In the genomic region with DNA sequence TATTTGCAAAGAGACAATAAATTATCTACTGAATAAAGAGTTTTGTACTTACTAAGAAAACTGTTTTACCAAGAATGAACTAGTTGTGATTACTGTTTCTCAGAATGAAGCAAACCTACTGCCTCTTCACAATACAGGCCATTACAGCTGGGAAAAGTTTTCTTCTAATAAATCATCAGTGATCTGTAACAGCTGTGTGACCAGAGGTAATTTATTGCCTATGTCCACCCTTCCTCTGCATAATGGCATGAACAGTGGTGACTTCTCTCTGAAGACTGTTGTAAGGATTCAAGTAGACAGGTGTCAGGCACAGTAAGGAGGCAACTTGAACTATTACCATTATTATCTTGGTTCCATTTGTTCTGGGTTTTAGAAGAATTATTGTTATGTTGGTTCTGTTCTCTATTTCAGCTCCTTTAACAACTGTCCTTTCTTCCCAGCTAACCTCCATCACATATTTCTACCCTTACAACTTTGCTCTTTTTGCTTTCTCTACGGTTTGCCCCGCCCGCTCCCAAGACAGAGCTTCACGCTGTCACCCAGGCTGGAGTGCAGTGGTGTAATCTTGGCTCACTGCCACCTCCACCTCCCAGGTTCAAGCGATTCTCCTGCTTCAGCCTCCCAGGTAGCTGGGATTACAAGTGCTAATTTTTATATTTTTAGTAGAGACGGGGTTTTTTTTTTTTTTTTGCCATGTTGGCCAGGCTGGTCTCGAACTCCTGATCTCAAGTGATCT, we compare ENCODE assay signal across 15 cellular contexts.
"Had no signal": no experiment of that assay in that cellular context is flagged by ENCODE, and none has a peak within 500 bp of the region (broad histone marks: within the 10 kb centered on the region; RNA-seq: fewer than 3 reads in every experiment).

No MANE protein-coding gene starts in this region.

- H3K27ac Mint-ChIP-seq: activated CD4-positive, alpha-beta T cell treated with anti-CD3 and anti-CD28 coated beads, Interleukin-2, amount 10 ng/mL, durations not matched to agents 24 days and 14 days; activated CD8-positive, alpha-beta T cell treated with anti-CD3 and anti-CD28 coated beads for 36 hours; nephron progenitor cell; stimulated activated naive CD8-positive, alpha-beta T cell treated with anti-CD3 and anti-CD28 coated beads, Interleukin-15, Interleukin-2, amounts not matched to agents 100 ng/mL and 50 ng/mL, for 24 hours had no signal

- H3K9me3 ChIP-seq: ascending aorta, esophagus muscularis mucosa, lower lobe of right lung had no signal

- H3K4me1 Mint-ChIP-seq: activated CD4-positive, alpha-beta T cell treated with anti-CD3 and anti-CD28 coated beads, Interleukin-2, amount 10 ng/mL, durations not matched to agents 24 days and 14 days had no signal

- H3K4me1 ChIP-seq: ascending aorta, esophagus muscularis mucosa, lower lobe of right lung had no signal

- DNase-seq: activated CD4-positive, alpha-beta T cell treated with anti-CD3 and anti-CD28 coated beads, Interleukin-2, amount 10 ng/mL, durations not matched to agents 24 days and 14 days; activated CD8-positive, alpha-beta T cell treated with anti-CD3 and anti-CD28 coated beads for 36 hours; activated T-cell treated with anti-CD3 and anti-CD28 coated beads, Interleukin-2, amount 50 U/mL, for 1 hour; cerebellar nuclear complex; effector CD4-positive, alpha-beta T cell; lower lobe of right lung; nephron progenitor cell; nucleus accumbens; retina; stimulated activated CD4-positive, alpha-beta T cell treated with anti-CD3 and anti-CD28 coated beads, Interleukin-12 subunit alpha, Interleukin-12 subunit beta, amount 100 ng/mL, for 4 hours; stimulated activated CD4-positive, alpha-beta T cell treated with anti-CD3 and anti-CD28 coated beads, Interleukin-1b, Interleukin-23, amount 100 ng/mL, for 48 hours had no signal

- ATAC-seq: activated CD8-positive, alpha-beta T cell treated with anti-CD3 and anti-CD28 coated beads for 36 hours; lower lobe of right lung had no signal

- H3K27ac ChIP-seq: ascending aorta, esophagus muscularis mucosa, lower lobe of right lung had no signal

- H3K27me3 ChIP-seq: ascending aorta, esophagus muscularis mucosa had no signal

- H3K27me3 Mint-ChIP-seq: activated CD4-positive, alpha-beta T cell treated with anti-CD3 and anti-CD28 coated beads, Interleukin-2, amount 10 ng/mL, durations not matched to agents 24 days and 14 days; activated CD8-positive, alpha-beta T cell treated with anti-CD3 and anti-CD28 coated beads for 36 hours; activated naive CD4-positive, alpha-beta T cell treated with anti-CD3 and anti-CD28 coated beads, Interleukin-2, amount 50 U/mL, for 24 hours; stimulated activated naive CD8-positive, alpha-beta T cell treated with anti-CD3 and anti-CD28 coated beads, Interleukin-15, Interleukin-2, amounts not matched to agents 100 ng/mL and 50 ng/mL, for 24 hours had no signal

- H3K4me3 Mint-ChIP-seq: activated CD4-positive, alpha-beta T cell treated with anti-CD3 and anti-CD28 coated beads, Interleukin-2, amount 10 ng/mL, durations not matched to agents 24 days and 14 days; activated CD8-positive, alpha-beta T cell treated with anti-CD3 and anti-CD28 coated beads for 36 hours; activated naive CD4-positive, alpha-beta T cell treated with anti-CD3 and anti-CD28 coated beads, Interleukin-2, amount 50 U/mL, for 24 hours; nephron progenitor cell; stimulated activated naive CD8-positive, alpha-beta T cell treated with anti-CD3 and anti-CD28 coated beads, Interleukin-15, Interleukin-2, amounts not matched to agents 100 ng/mL and 50 ng/mL, for 24 hours had no signal

- H3K9me3 Mint-ChIP-seq: activated CD4-positive, alpha-beta T cell treated with anti-CD3 and anti-CD28 coated beads, Interleukin-2, amount 10 ng/mL, durations not matched to agents 24 days and 14 days; activated CD8-positive, alpha-beta T cell treated with anti-CD3 and anti-CD28 coated beads for 36 hours; activated naive CD4-positive, alpha-beta T cell treated with anti-CD3 and anti-CD28 coated beads, Interleukin-2, amount 50 U/mL, for 24 hours; nephron progenitor cell; stimulated activated naive CD8-positive, alpha-beta T cell treated with anti-CD3 and anti-CD28 coated beads, Interleukin-15, Interleukin-2, amounts not matched to agents 100 ng/mL and 50 ng/mL, for 24 hours had no signal

- H3K4me3 ChIP-seq: ascending aorta, esophagus muscularis mucosa, lower lobe of right lung had no signal
